ENCODE assay signal across 8 cellular contexts in the genomic region with DNA sequence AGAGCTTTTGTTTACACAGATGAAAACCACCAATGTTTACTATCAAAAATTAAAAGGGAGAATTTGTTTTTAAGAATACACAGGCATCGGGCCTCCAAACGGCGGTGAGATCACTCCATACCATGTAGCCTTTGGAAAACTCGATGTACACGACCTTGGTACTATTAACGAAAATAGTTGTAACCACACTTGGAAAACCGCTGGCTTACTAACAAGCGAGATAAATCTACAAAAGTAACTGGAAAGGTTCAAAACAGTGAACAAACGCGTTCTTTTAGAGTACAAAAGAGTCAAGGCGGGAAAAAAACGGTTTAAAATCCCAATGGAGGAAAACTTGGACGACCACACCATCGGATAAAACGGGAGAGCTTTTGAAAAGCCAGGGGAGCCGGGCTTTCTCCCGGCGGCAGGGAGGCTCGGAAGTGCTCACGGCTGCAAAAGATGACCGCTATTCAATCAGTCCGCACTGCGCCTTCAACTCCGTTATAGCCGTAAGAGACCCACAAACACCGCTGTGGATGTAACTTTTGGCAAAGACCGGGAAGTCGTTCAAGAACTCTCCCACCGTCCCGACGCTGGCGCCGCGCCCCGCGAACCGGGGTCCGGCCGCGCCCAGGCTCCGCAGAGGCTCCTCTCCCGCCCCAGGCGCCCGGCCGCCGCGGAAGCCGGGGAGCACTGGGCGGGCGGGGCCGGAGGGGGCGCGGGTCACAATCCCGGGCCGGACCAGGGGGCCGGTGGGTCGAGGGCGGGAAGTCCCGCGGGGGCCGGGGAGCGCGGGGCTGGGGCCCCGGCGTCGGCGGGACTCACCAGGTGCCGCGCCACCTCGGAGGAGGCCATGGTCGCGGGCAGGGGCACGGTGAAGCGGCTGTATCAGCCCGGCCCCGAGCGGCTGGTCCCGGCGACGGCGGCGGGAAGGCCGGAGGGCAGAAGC. TPM values are rescaled to one million over a fixed set of nuclear protein-coding genes. Genes with fewer than 3 reads are reported as not detected.
DNase-seq lines count a peak whose midpoint lies in the region; ATAC-seq and TF ChIP-seq lines count a peak whose summit lies in the region.

No MANE protein-coding gene starts in this region.

- peaks cover 90% of the 10 kb centered on the region for H3K79me2 ChIP-seq in PC-3 (ENCODE audit: low read length)

- peaks cover 6% of the 10 kb centered on the region for H3K36me3 Mint-ChIP-seq in T-helper 1 cell treated with Interleukin-12 subunit alpha and Interleukin-12 subunit beta and Interleukin-4 antibody, amounts not matched to agents 30 μg/mL and 1 μg/mL, for 36 hours (ENCODE audit: low read depth)

- H3K4me1 ChIP-seq in PC-3 (ENCODE audit: insufficient read depth, low read length) (peaks cover 57% of the 10 kb centered on the region), liver (ENCODE audit: control insufficient read depth in 4 of 4, insufficient read depth in 4 of 4, low read length in 3 of 4) (peaks cover 4 to 35% (median 20%) of the 10 kb centered on the region in 4 donors)

- peak overlapping the region; percentile 62 for H3K27ac Mint-ChIP-seq in T-helper 1 cell treated with Interleukin-12 subunit alpha and Interleukin-12 subunit beta and Interleukin-4 antibody, amounts not matched to agents 30 μg/mL and 1 μg/mL, for 36 hours

- DNase-seq in T-helper 1 cell (no peak), PC-3 (peak; percentile 51), dermis microvascular lymphatic vessel endothelial cell (ENCODE audit: low read depth in 2 of 2) (peak; percentile 31 to 70), stromal cell of bone marrow (ENCODE audit: low read depth) (peak; percentile 38), ureter (ENCODE audit: low spot score) (no peak)

- no peaks in the 10 kb centered on the region for H3K36me3 ChIP-seq in PC-3 (ENCODE audit: low read depth, low read length)
- no peaks in the 10 kb centered on the region for H3K36me3 ChIP-seq in liver (ENCODE audit: control insufficient read depth in 4 of 4, insufficient read depth in 3 of 4, low read depth in 1 of 4, low read length in 3 of 4)

- H3K27me3 Mint-ChIP-seq in T-helper 1 cell treated with Interleukin-12 subunit alpha and Interleukin-12 subunit beta and Interleukin-4 antibody, amounts not matched to agents 30 μg/mL and 1 μg/mL, for 36 hours (ENCODE audit: low read depth), result peaks cover 82% of the 10 kb centered on the region

- H3K4me2 ChIP-seq in PC-3 (ENCODE audit: low read length), result peak overlapping the region; percentile 82

- peaks cover 32% of the 10 kb centered on the region for H4K20me1 ChIP-seq in PC-3 (ENCODE audit: low read length)

- H3K27me3 ChIP-seq in PC-3 (ENCODE audit: low read length) (no peaks in the 10 kb centered on the region), liver (ENCODE audit: control insufficient read depth in 4 of 4, insufficient read depth in 4 of 4, low read length in 3 of 4) (no peaks in the 10 kb centered on the region)

- no peak overlapping the region; the same call in 1 of the 2 replicates for H2AFZ ChIP-seq in PC-3 (ENCODE audit: low read length)

- H3K27ac ChIP-seq in PC-3 (ENCODE audit: low read length) (peak overlapping the region; percentile 43), liver (ENCODE audit: low read depth in 1 of 2, low read length in 2 of 2) (peak overlapping the region; percentile 91)

- H3K9ac ChIP-seq in PC-3 (ENCODE audit: low read length), result peak overlapping the region; percentile 80
- H3K9ac ChIP-seq in liver (ENCODE audit: low read depth in 1 of 2, low read length in 2 of 2), result peak overlapping the region; percentile 89 to 97

- peaks cover 12% of the 10 kb centered on the region for H3K4me1 Mint-ChIP-seq in T-helper 1 cell treated with Interleukin-12 subunit alpha and Interleukin-12 subunit beta and Interleukin-4 antibody, amounts not matched to agents 30 μg/mL and 1 μg/mL, for 36 hours (ENCODE audit: low read depth)

- no peaks in the 10 kb centered on the region for H3F3A ChIP-seq in PC-3 (ENCODE audit: low read length, unreplicated experiment)

- BruUV-seq in PC-3 (replicated peaks; lab: Mats Ljungman, UMichigan), result TSS peak; percentile 56

- under 1% methylated on average over 83 of the region's 83 CpGs for WGBS in liver

- peak; percentile 13 for ATAC-seq in HG02610 (IDR thresholded peaks at IDR 0.05; ENCODE audit: unreplicated experiment)
- ATAC-seq in PC-3, result peak; percentile 8

- no peaks in the 10 kb centered on the region for H3K9me3 Mint-ChIP-seq in T-helper 1 cell treated with Interleukin-12 subunit alpha and Interleukin-12 subunit beta and Interleukin-4 antibody, amounts not matched to agents 30 μg/mL and 1 μg/mL, for 36 hours

- peak overlapping the region; percentile 77 for H3K4me3 ChIP-seq in PC-3 (ENCODE audit: low read length)
- peak overlapping the region; percentile 77 to 96 (median 95) for H3K4me3 ChIP-seq in liver (ENCODE audit: low read depth in 1 of 3, low read length in 3 of 3)

- CTCF ChIA-PET in PC-3 (lab: Charles Lee), result no interaction called here

- TF ChIP-seq CTCF in PC-3 (conservative IDR thresholded peaks at IDR 0.05; ENCODE audit: low read depth, low read length) (no peak), liver (IDR thresholded peaks at IDR 0.05; ENCODE audit: low read depth, low read length, missing input control) (no peak)

- POLR2A ChIA-PET in PC-3 (lab: Charles Lee; ENCODE audit: unreplicated experiment), result interaction anchor here (0.7 to 0.9 kb wide), 2 partner anchors 89 to 911 kb away, joined by 3 to 4 read pairs; no protein-coding TSS in a partner anchor

- H3K9me2 ChIP-seq in PC-3 (replicated peaks; ENCODE audit: low read length), result no peaks in the 10 kb centered on the region

- intact Hi-C loops in PC-3 (cut with micrococcal nuclease), result loop anchor here (1.0 kb wide), 3 partner anchors 49 to 67 kb away; no protein-coding TSS in a partner anchor

- peak overlapping the region; percentile 82 for H3K4me3 Mint-ChIP-seq in T-helper 1 cell treated with Interleukin-12 subunit alpha and Interleukin-12 subunit beta and Interleukin-4 antibody, amounts not matched to agents 30 μg/mL and 1 μg/mL, for 36 hours

- H3K9me3 ChIP-seq in PC-3 (ENCODE audit: low read length), result no peaks in the 10 kb centered on the region
- no peaks in the 10 kb centered on the region for H3K9me3 ChIP-seq in liver (ENCODE audit: control insufficient read depth in 4 of 4, low read length in 3 of 4)

- TF ChIP-seq RAD21 in liver (IDR thresholded peaks at IDR 0.05), result no peak

TF ChIP-seq in liver, 16 proteins besides CTCF, POLR2A, EP300 and RAD21 (continues in another document):
- TF ChIP-seq FOXA2 (IDR thresholded peaks at IDR 0.05) (no peak), YY1 (IDR thresholded peaks at IDR 0.05) (peak; percentile 52), TAF1 (conservative IDR thresholded peaks at IDR 0.05) (no peak), FOXA1 (IDR thresholded peaks at IDR 0.05) (no peak), HNF4G (IDR thresholded peaks at IDR 0.05) (no peak), SP1 (IDR thresholded peaks at IDR 0.05) (no peak)
- TF ChIP-seq, protein P1, sequence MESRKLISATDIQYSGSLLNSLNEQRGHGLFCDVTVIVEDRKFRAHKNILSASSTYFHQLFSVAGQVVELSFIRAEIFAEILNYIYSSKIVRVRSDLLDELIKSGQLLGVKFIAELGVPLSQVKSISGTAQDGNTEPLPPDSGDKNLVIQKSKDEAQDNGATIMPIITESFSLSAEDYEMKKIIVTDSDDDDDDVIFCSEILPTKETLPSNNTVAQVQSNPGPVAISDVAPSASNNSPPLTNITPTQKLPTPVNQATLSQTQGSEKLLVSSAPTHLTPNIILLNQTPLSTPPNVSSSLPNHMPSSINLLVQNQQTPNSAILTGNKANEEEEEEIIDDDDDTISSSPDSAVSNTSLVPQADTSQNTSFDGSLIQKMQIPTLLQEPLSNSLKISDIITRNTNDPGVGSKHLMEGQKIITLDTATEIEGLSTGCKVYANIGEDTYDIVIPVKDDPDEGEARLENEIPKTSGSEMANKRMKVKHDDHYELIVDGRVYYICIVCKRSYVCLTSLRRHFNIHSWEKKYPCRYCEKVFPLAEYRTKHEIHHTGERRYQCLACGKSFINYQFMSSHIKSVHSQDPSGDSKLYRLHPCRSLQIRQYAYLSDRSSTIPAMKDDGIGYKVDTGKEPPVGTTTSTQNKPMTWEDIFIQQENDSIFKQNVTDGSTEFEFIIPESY (IDR thresholded peaks at IDR 0.05), result no peak
- TF ChIP-seq, protein P2, sequence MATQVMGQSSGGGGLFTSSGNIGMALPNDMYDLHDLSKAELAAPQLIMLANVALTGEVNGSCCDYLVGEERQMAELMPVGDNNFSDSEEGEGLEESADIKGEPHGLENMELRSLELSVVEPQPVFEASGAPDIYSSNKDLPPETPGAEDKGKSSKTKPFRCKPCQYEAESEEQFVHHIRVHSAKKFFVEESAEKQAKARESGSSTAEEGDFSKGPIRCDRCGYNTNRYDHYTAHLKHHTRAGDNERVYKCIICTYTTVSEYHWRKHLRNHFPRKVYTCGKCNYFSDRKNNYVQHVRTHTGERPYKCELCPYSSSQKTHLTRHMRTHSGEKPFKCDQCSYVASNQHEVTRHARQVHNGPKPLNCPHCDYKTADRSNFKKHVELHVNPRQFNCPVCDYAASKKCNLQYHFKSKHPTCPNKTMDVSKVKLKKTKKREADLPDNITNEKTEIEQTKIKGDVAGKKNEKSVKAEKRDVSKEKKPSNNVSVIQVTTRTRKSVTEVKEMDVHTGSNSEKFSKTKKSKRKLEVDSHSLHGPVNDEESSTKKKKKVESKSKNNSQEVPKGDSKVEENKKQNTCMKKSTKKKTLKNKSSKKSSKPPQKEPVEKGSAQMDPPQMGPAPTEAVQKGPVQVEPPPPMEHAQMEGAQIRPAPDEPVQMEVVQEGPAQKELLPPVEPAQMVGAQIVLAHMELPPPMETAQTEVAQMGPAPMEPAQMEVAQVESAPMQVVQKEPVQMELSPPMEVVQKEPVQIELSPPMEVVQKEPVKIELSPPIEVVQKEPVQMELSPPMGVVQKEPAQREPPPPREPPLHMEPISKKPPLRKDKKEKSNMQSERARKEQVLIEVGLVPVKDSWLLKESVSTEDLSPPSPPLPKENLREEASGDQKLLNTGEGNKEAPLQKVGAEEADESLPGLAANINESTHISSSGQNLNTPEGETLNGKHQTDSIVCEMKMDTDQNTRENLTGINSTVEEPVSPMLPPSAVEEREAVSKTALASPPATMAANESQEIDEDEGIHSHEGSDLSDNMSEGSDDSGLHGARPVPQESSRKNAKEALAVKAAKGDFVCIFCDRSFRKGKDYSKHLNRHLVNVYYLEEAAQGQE (IDR thresholded peaks at IDR 0.05), result peak; percentile 43
- TF ChIP-seq, protein P3, sequence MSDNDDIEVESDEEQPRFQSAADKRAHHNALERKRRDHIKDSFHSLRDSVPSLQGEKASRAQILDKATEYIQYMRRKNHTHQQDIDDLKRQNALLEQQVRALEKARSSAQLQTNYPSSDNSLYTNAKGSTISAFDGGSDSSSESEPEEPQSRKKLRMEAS (IDR thresholded peaks at IDR 0.05), result no peak

RNA-seq across cellular contexts. Expression of a gene that starts 0.5 kb away (rescaled TPM):
- total RNA-seq in PC-3 (2014; rRNA removed) (22.1 and 36.1 TPM in 2 replicates), dermis microvascular lymphatic vessel endothelial cell (86.8 and 107 TPM in 2 replicates), liver (10 to 100 TPM; 19.8 to 35.9 TPM), ureter (91.7 TPM)
- 10 to 100 TPM; 19.6 to 20.5 TPM for polyA plus RNA-seq in liver

RNA-seq across cellular contexts. Expression of a gene that starts 0.9 kb away (rescaled TPM):
- total RNA-seq in PC-3 (2014; rRNA removed), result 27.4 and 41.1 TPM in 2 replicates
- total RNA-seq in dermis microvascular lymphatic vessel endothelial cell, result 6.0 and 11.4 TPM in 2 replicates
- total RNA-seq in liver, result 10 to 100 TPM in 1 of 2 donors, 1 to 10 TPM in 1; 8.5 to 16.9 TPM
- 1 to 10 TPM; 7.0 to 9.8 TPM for polyA plus RNA-seq in liver
- total RNA-seq in ureter, result 19.6 TPM

Comparison
In these comparisons a context has a peak if more than half of its experiments do, and no peak if none do; other contexts are left out.
1. DNase-seq: peak in PC-3 (single experiment), dermis microvascular lymphatic vessel endothelial cell (2 of 2) and stromal cell of bone marrow (single experiment); none in T-helper 1 cell (0 of 5) and ureter (single experiment).